Comparison of ENCODE assay signal across 9 cellular contexts in the genomic region with DNA sequence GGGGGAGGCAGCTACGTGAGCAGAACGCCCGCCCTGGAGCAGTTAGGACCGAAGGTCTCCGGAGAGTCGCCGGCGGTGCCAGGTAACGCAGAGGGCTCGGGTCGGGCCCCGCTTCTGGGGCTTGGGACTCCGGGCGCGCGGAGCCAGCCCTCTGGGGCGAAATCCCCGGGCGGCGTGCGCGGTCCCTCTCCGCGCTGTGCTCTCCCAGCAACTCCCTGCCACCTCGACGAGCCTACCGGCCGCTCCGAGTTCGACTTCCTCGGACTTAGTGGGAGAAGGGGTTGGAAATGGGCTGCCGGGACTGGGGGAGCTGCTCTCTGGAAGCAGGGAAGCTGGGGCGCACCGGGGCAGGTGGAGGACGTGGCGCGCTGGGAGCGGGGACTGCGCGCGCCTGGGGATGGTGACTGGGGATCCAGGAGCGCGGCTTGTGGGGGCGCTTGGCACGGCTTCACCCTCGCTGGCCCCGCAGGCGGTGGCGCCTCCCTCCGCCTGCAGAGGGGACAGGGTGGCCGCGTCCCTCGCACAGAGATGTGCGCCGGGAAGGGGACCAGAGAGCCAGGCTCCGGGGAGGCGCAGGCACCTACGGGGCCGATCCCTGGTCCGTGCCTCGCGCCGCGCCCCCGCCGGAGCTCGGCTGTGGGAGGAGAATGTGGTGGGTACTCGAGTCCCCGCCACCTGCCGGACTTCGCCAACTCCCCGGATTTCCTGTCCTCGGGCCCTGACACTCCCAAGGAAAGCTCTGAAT. TPM values are rescaled to one million over a fixed set of nuclear protein-coding genes. Genes with fewer than 3 reads are reported as not detected.
A peak's percentile ranks its signal among the peaks of the same experiment; 100 is the strongest.
DNase-seq lines count a peak whose midpoint lies in the region; ATAC-seq and TF ChIP-seq lines count a peak whose summit lies in the region.
"Had no signal": no experiment of that assay in that cellular context is flagged by ENCODE, and none has a peak within 500 bp of the region (broad histone marks: within the 10 kb centered on the region; RNA-seq: fewer than 3 reads in every experiment).

No MANE protein-coding gene starts in this region.

- CTCF ChIA-PET in T-cell (lab: Charles Lee), result interaction anchor here in 1 of 2 donors (0.6 kb wide), 1 partner anchor 1340 kb away, joined by 3 read pairs; no protein-coding TSS in a partner anchor
- CTCF ChIA-PET in CD8-positive, alpha-beta T cell (lab: Charles Lee), result no interaction called here

- H3K4me3 Mint-ChIP-seq in stimulated activated memory B cell treated with anti-CD40 and anti-IgM and Interleukin-4, amounts not matched to agents 10 μg/mL and 1 μg/mL and 100 μg/mL, for 72 hours, result peak overlapping the region; percentile 29
- no peak overlapping the region for H3K4me3 Mint-ChIP-seq in T-cell
- no peak overlapping the region for H3K4me3 Mint-ChIP-seq in CD8-positive, alpha-beta T cell

- H3K27me3 ChIP-seq in MG63, result 0 out of 2 replicates have a peak, but pooled peaks cover 4% of the 10 kb centered on the region
- no peaks in the 10 kb centered on the region for H3K27me3 ChIP-seq in CD8-positive, alpha-beta T cell (ENCODE audit: insufficient read depth, low read length)

- no peaks in the 10 kb centered on the region for H3K9me3 ChIP-seq in MG63
- no peaks in the 10 kb centered on the region for H3K9me3 ChIP-seq in CD8-positive, alpha-beta T cell (ENCODE audit: low read length)

- TF ChIP-seq CTCF in cardiac fibroblast (IDR thresholded peaks at IDR 0.05; ENCODE audit: low read depth, low read length), result no peak
- no peak for TF ChIP-seq CTCF in CD8-positive, alpha-beta T cell (IDR thresholded peaks at IDR 0.05)

- H3K9me3 Mint-ChIP-seq in stimulated activated memory B cell treated with anti-CD40 and anti-IgM and Interleukin-4, amounts not matched to agents 10 μg/mL and 1 μg/mL and 100 μg/mL, for 72 hours, result no peaks in the 10 kb centered on the region
- H3K9me3 Mint-ChIP-seq in T-cell, result peaks cover 0 to 5% (median 5%) of the 10 kb centered on the region in 3 donors
- H3K9me3 Mint-ChIP-seq in CD8-positive, alpha-beta T cell, result no peaks in the 10 kb centered on the region

- H3K27me3 Mint-ChIP-seq in stimulated activated memory B cell treated with anti-CD40 and anti-IgM and Interleukin-4, amounts not matched to agents 10 μg/mL and 1 μg/mL and 100 μg/mL, for 72 hours, result peaks cover 49% of the 10 kb centered on the region
- peaks cover 39 to 40% of the 10 kb centered on the region in 2 donors for H3K27me3 Mint-ChIP-seq in T-cell
- peaks cover 25% of the 10 kb centered on the region for H3K27me3 Mint-ChIP-seq in CD8-positive, alpha-beta T cell (ENCODE audit: low read depth)

- H3K4me1 ChIP-seq in CD8-positive, alpha-beta T cell (ENCODE audit: insufficient read depth, low read length), result no peaks in the 10 kb centered on the region

- H3K27ac Mint-ChIP-seq in stimulated activated memory B cell treated with anti-CD40 and anti-IgM and Interleukin-4, amounts not matched to agents 10 μg/mL and 1 μg/mL and 100 μg/mL, for 72 hours, result no peak overlapping the region
- no peak overlapping the region for H3K27ac Mint-ChIP-seq in T-cell
- no peak overlapping the region for H3K27ac Mint-ChIP-seq in CD8-positive, alpha-beta T cell

- peak; percentile 19 for ATAC-seq in stimulated activated memory B cell treated with anti-CD40 and anti-IgM and Interleukin-4, amounts not matched to agents 10 μg/mL and 1 μg/mL and 100 μg/mL, for 72 hours
- ATAC-seq in T-cell (replicated peaks in 1 of 4), result no peak
- no peak for ATAC-seq in GM18519 (IDR thresholded peaks at IDR 0.05; ENCODE audit: low FRiP score, unreplicated experiment)
- no peak for ATAC-seq in CD8-positive, alpha-beta T cell

- H3K27ac ChIP-seq in CD8-positive, alpha-beta T cell (ENCODE audit: low read depth, low read length), result no peak overlapping the region

- POLR2A ChIA-PET in T-cell (lab: Charles Lee), result no interaction called here
- POLR2A ChIA-PET in CD8-positive, alpha-beta T cell (lab: Charles Lee), result no interaction called here

- no peaks in the 10 kb centered on the region for H3K36me3 ChIP-seq in MG63
- H3K36me3 ChIP-seq in CD8-positive, alpha-beta T cell (ENCODE audit: insufficient read depth, low read length), result no peaks in the 10 kb centered on the region

- H3K36me3 Mint-ChIP-seq in stimulated activated memory B cell treated with anti-CD40 and anti-IgM and Interleukin-4, amounts not matched to agents 10 μg/mL and 1 μg/mL and 100 μg/mL, for 72 hours, result no peaks in the 10 kb centered on the region
- no peaks in the 10 kb centered on the region for H3K36me3 Mint-ChIP-seq in T-cell
- H3K36me3 Mint-ChIP-seq in CD8-positive, alpha-beta T cell, result no peaks in the 10 kb centered on the region

- peak overlapping the region; percentile 37 for H3K4me3 ChIP-seq in MG63
- H3K4me3 ChIP-seq in cardiac fibroblast (replicated peaks in 1 of 2; ENCODE audit: low read depth in 2 of 2, low read length in 2 of 2), result peak overlapping the region; percentile 43 to 45
- H3K4me3 ChIP-seq in CD8-positive, alpha-beta T cell (ENCODE audit: low read depth, low read length), result no peak overlapping the region

- peaks cover 9% of the 10 kb centered on the region for H3K4me1 Mint-ChIP-seq in stimulated activated memory B cell treated with anti-CD40 and anti-IgM and Interleukin-4, amounts not matched to agents 10 μg/mL and 1 μg/mL and 100 μg/mL, for 72 hours
- no peaks in the 10 kb centered on the region for H3K4me1 Mint-ChIP-seq in T-cell
- H3K4me1 Mint-ChIP-seq in CD8-positive, alpha-beta T cell (ENCODE audit: low read depth), result no peaks in the 10 kb centered on the region

- intact Hi-C loops in CD8-positive, alpha-beta T cell (cut with DNase I, micrococcal nuclease), result no loop called here

- DNase-seq in MG63 (peak; percentile 3), cardiac fibroblast (ENCODE audit: low read depth in 2 of 2) (peak; percentile 18 to 22), iPS-NIHi7 (ENCODE audit: extremely low spot score) (peak; percentile 45), T-cell (no peak), amniotic stem cell (lab: John Stamatoyannopoulos, UW) (no peak)
- no peak for DNase-seq in CD8-positive, alpha-beta T cell

RNA-seq across cellular contexts. Expression of a gene that starts 0.7 kb away (rescaled TPM):
- total RNA-seq in MG63 (2014; rRNA removed; shearing (Covaris generic); ENCODE audit: low replicate concordance), result not detected in 2 replicates
- total RNA-seq in T-cell, result under 1 TPM in 4 of 5 donors, not detected in 1; 0.07 to 0.35 (median 0.12) TPM
- under 1 TPM; 0.30 to 0.33 TPM for total RNA-seq in CD8-positive, alpha-beta T cell
- total RNA-seq: T-helper 2 cell treated with Interferon-gamma antibody and Interleukin-4, amounts not matched to agents 100 ng/mL and 5 ng/mL, for 36 hours had no signal

Comparison
In these comparisons a context has a peak if more than half of its experiments do, and no peak if none do; other contexts are left out.
1. DNase-seq: peak in MG63 (single experiment), cardiac fibroblast (2 of 2) and iPS-NIHi7 (single experiment); none in T-cell (0 of 34), amniotic stem cell (single experiment) and CD8-positive, alpha-beta T cell (0 of 7).